In the genomic region with DNA sequence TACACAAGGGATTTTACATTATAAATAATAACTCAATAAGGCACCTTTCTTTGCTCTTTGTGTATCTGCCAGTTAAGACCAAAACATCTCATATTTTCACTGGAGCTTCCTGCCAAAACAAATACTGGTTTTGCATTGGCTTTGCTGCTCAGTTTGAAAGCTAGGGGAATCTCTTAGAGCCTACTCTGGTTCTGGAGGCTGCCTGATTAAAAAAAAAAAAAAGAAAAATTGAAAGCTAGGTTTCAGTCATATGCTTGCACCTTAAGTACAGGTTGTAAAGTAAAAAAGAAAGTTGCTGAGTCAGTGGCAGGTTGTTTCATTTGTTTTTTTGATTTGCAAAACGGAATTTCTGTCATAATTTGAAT, we compare ENCODE assay signal across 9 cellular contexts. TPM values are rescaled to one million over a fixed set of nuclear protein-coding genes. Genes with fewer than 3 reads are reported as not detected.
DNase-seq lines count a peak whose midpoint lies in the region; ATAC-seq, FAIRE-seq and TF ChIP-seq lines count a peak whose summit lies in the region.
"Had no signal": no experiment of that assay in that cellular context is flagged by ENCODE, and none has a peak within 500 bp of the region (broad histone marks: within the 10 kb centered on the region; RNA-seq: fewer than 3 reads in every experiment).

No MANE protein-coding gene starts in this region.

- TF ChIP-seq EP300 in GM12878 (IDR thresholded peaks at IDR 0.05; ENCODE audit: borderline replicate concordance in 1 of 2, control insufficient read depth in 1 of 2, low read depth in 2 of 2, low read length in 2 of 2): no peak

- H4K20me1 ChIP-seq in GM12878 (ENCODE audit: control insufficient read depth, insufficient read depth): no peaks in the 10 kb centered on the region

- H3K79me2 ChIP-seq in GM12878 (ENCODE audit: control insufficient read depth, insufficient read depth, low read length): peaks cover 66% of the 10 kb centered on the region

- DNase-seq in G401 (ENCODE audit: low spot score): peak; percentile 27
- peak; percentile 46 for DNase-seq in GM12878 (ENCODE audit: low read depth, low spot score)
- DNase-seq in stimulated activated effector memory CD8-positive, alpha-beta T cell treated with anti-CD3 and anti-CD28 coated beads, Interleukin-12 subunit alpha, Interleukin-12 subunit beta, amount 100 ng/mL, for 72 hours (ENCODE audit: low spot score in 2 of 2): no peak
- DNase-seq in omental fat pad (ENCODE audit: low spot score): no peak
- no peak for DNase-seq in HK-2 (ENCODE audit: unreplicated experiment)

- RAD21 ChIA-PET in GM12878 (lab: Charles Lee; ENCODE audit: unreplicated experiment): interaction anchor here (0.6 to 4.1 kb wide), 26 partner anchors 9 to 224 kb away, joined by 3 to 19 read pairs (median 4); no protein-coding TSS in a partner anchor

- no peak for TF ChIP-seq RAD21 in GM12878 (IDR thresholded peaks at IDR 0.05; ENCODE audit: insufficient read depth, low read depth, low read length)

- peaks cover 24% of the 10 kb centered on the region for H3K4me1 Mint-ChIP-seq in stimulated activated effector memory CD8-positive, alpha-beta T cell treated with anti-CD3 and anti-CD28 coated beads, Interleukin-12 subunit alpha, Interleukin-12 subunit beta, amount 100 ng/mL, for 72 hours

- no TSS peak for BruUV-seq in GM12878 (replicated peaks; lab: Mats Ljungman, UMichigan)

- WGBS in GM12878 (ENCODE audit: insufficient coverage, insufficient replicate concordance, low lambda C conversion rate, missing lambda C conversion rate): 5% methylated on average over 1 of the region's 1 CpG

- intact Hi-C loops in GM12878 (cut with micrococcal nuclease; ENCODE audit: unreplicated experiment): loop anchor here (5.0 kb wide), 3 partner anchors 39 to 224 kb away; no protein-coding TSS in a partner anchor

- H3K9ac ChIP-seq in GM12878 (ENCODE audit: control insufficient read depth, insufficient read depth, low read length): peak overlapping the region; percentile 91

- H3K4me3 Mint-ChIP-seq in stimulated activated effector memory CD8-positive, alpha-beta T cell treated with anti-CD3 and anti-CD28 coated beads, Interleukin-12 subunit alpha, Interleukin-12 subunit beta, amount 100 ng/mL, for 72 hours: no peak overlapping the region

- peak overlapping the region; percentile 88 for H3K4me2 ChIP-seq in GM12878 (ENCODE audit: control insufficient read depth, insufficient read depth)

- no peak overlapping the region for H3K27ac Mint-ChIP-seq in stimulated activated effector memory CD8-positive, alpha-beta T cell treated with anti-CD3 and anti-CD28 coated beads, Interleukin-12 subunit alpha, Interleukin-12 subunit beta, amount 100 ng/mL, for 72 hours
- H3K27ac Mint-ChIP-seq: nephron had no signal

- H3K9me3 ChIP-seq in GM12878 (replicated peaks; ENCODE audit: control insufficient read depth, insufficient read depth, low read length) (no peaks in the 10 kb centered on the region), muscle layer of duodenum (ENCODE audit: control insufficient read depth in 1 of 2, low read length in 2 of 2) (no peaks in the 10 kb centered on the region)

- peak; percentile 47 for FAIRE-seq in GM12878 (lab: Jason Lieb, UNC)

- H3K27ac ChIP-seq in GM12878 (ENCODE audit: control insufficient read depth, insufficient read depth) (peak overlapping the region; percentile 94), muscle layer of duodenum (ENCODE audit: low read length) (peak overlapping the region; percentile 96)

- ATAC-seq in HG03095 (IDR thresholded peaks at IDR 0.05; ENCODE audit: unreplicated experiment): peak; percentile 31
- peak; percentile 16 for ATAC-seq in GM12878
- no peak for ATAC-seq in stimulated activated effector memory CD8-positive, alpha-beta T cell treated with anti-CD3 and anti-CD28 coated beads, Interleukin-12 subunit alpha, Interleukin-12 subunit beta, amount 100 ng/mL, for 72 hours
- no peak for ATAC-seq in omental fat pad (ENCODE audit: low FRiP score)
- no peak for ATAC-seq in HG02588 (IDR thresholded peaks at IDR 0.05; ENCODE audit: unreplicated experiment)

- H3K4me3 ChIP-seq in GM12878: peak overlapping the region; percentile 79
- peak overlapping the region; percentile 97 to 98 for H3K4me3 ChIP-seq in muscle layer of duodenum (ENCODE audit: low read depth in 1 of 2, low read length in 2 of 2)

- no peak overlapping the region for H2AFZ ChIP-seq in GM12878 (ENCODE audit: control insufficient read depth, low read depth, low read length)

- in situ Hi-C loops in G401 (cut with HindIII; ENCODE audit: low sequenced_read_pairs): no loop called here
- in situ Hi-C loops in GM12878 (cut with MboI): no loop called here

- SMC1A ChIA-PET in GM12878 (lab: Charles Lee; ENCODE audit: uncharacterized antibody, unreplicated experiment): interaction anchor here (0.6 to 4.3 kb wide), 29 partner anchors 9 to 1406 kb away, joined by 3 to 37 read pairs (median 4); a partner anchor contains a TSS

- TF ChIP-seq CTCF in GM12878 (IDR thresholded peaks at IDR 0.05 in 2 of 3, conservative IDR thresholded peaks at IDR 0.05 in 1 of 3; ENCODE audit: control insufficient read depth in 2 of 3, extremely low read depth in 1 of 3, insufficient read depth in 1 of 3, low read depth in 3 of 3, low read length in 3 of 3) (no peak), omental fat pad (IDR thresholded peaks at IDR 0.05) (no peak)

- POLR2A ChIA-PET in GM12878 (lab: Charles Lee): interaction anchor here (0.5 to 2.7 kb wide), 18 partner anchors 9 to 1375 kb away, joined by 3 to 14 read pairs (median 3); a partner anchor contains a TSS

- H3K27me3 ChIP-seq in GM12878 (replicated peaks in 1 of 2; ENCODE audit: control insufficient read depth in 2 of 2, insufficient read depth in 2 of 2, low read length in 1 of 2): no peaks in the 10 kb centered on the region
- no peaks in the 10 kb centered on the region for H3K27me3 ChIP-seq in muscle layer of duodenum (ENCODE audit: low read depth, low read length)

- H3K4me1 ChIP-seq in GM12878 (ENCODE audit: control insufficient read depth, insufficient read depth, low read length) (no peaks in the 10 kb centered on the region; the same call in 1 of the 2 replicates), muscle layer of duodenum (ENCODE audit: control insufficient read depth in 1 of 2, insufficient read depth in 2 of 2, low read length in 2 of 2) (peaks cover 16 to 21% of the 10 kb centered on the region in 2 donors)

- no peak for TF ChIP-seq POLR2A in GM12878 (IDR thresholded peaks at IDR 0.05; ENCODE audit: low read depth, low read length)

- H3K36me3 Mint-ChIP-seq in stimulated activated effector memory CD8-positive, alpha-beta T cell treated with anti-CD3 and anti-CD28 coated beads, Interleukin-12 subunit alpha, Interleukin-12 subunit beta, amount 100 ng/mL, for 72 hours: peaks cover 18% of the 10 kb centered on the region

- H3K36me3 ChIP-seq in GM12878 (ENCODE audit: control insufficient read depth in 2 of 2, insufficient read depth in 2 of 2, low read length in 1 of 2) (no peaks in the 10 kb centered on the region), muscle layer of duodenum (ENCODE audit: control insufficient read depth in 1 of 2, insufficient read depth in 2 of 2, low read length in 2 of 2) (no peaks in the 10 kb centered on the region)

- no peaks in the 10 kb centered on the region for H3K9me3 Mint-ChIP-seq in stimulated activated effector memory CD8-positive, alpha-beta T cell treated with anti-CD3 and anti-CD28 coated beads, Interleukin-12 subunit alpha, Interleukin-12 subunit beta, amount 100 ng/mL, for 72 hours
- H3K9me3 Mint-ChIP-seq: nephron had no signal

- CTCF ChIA-PET in GM12878 (lab: Yijun Ruan, JAX): interaction anchor here (0.7 to 2.4 kb wide), 19 partner anchors 9 to 232 kb away, joined by 3 to 15 read pairs (median 4); a partner anchor contains a TSS

TF ChIP-seq in GM12878, 131 proteins besides CTCF, POLR2A, EP300 and RAD21 (continues in another document):
- no peak for TF ChIP-seq CHD2 (IDR thresholded peaks at IDR 0.05; ENCODE audit: borderline replicate concordance, low read depth, low read length)
- no peak for TF ChIP-seq TCF12 (IDR thresholded peaks at IDR 0.05; ENCODE audit: low read depth, low read length)
- 0 out of 4 replicates have a peak, but pooled peaks of 1 of the 2 experiments have one; percentile 30 for TF ChIP-seq BHLHE40 (IDR thresholded peaks at IDR 0.05; ENCODE audit: borderline replicate concordance in 1 of 2, low read depth in 2 of 2, low read length in 1 of 2)
- TF ChIP-seq MEF2A (IDR thresholded peaks at IDR 0.05; ENCODE audit: insufficient read depth, low read depth, low read length): no peak
- no peak for TF ChIP-seq SIX5 (IDR thresholded peaks at IDR 0.05; ENCODE audit: low read depth, low read length, severe bottlenecking)
- TF ChIP-seq YY1 (IDR thresholded peaks at IDR 0.05; ENCODE audit: low read depth, low read length): no peak
- no peak for TF ChIP-seq ZNF622 (IDR thresholded peaks at IDR 0.05)
- no peak for TF ChIP-seq RBBP5 (conservative IDR thresholded peaks at IDR 0.05)
- peak; percentile 97 for TF ChIP-seq BACH1 (IDR thresholded peaks at IDR 0.05; ENCODE audit: borderline replicate concordance)
- peak; percentile 79 for TF ChIP-seq JUNB (IDR thresholded peaks at IDR 0.05)

RNA-seq across cellular contexts. Expression of a gene that starts 2.3 kb away (rescaled TPM):
- total RNA-seq in G401 (2014; rRNA removed; shearing (Covaris generic)): 30.0 and 31.5 TPM in 2 replicates
- total RNA-seq in GM12878 (2013; cell fraction: nucleolus; rRNA removed): 409 and 432 TPM in 2 replicates
- total RNA-seq in GM12878 (2014; rRNA removed): 38.7 and 46.4 TPM in 2 replicates
- total RNA-seq in GM12878 (2014; rRNA removed; fragmentation: Illumina TruSeq; extraction: Trizol): 49.2 and 52.0 TPM in 2 replicates
- total RNA-seq in GM12878 (2021): 26.5 and 27.5 TPM in 2 replicates
- polyA plus RNA-seq in GM12878 (2011; ENCODE audit: low read depth): 13.1 TPM
- polyA plus RNA-seq in GM12878 (2011; rRNA removed): 49.3 and 69.2 TPM in 2 replicates
- 24.1 and 24.2 TPM in 2 replicates for polyA plus RNA-seq in GM12878 (2011; cell fraction: cytosol; rRNA removed)
- polyA plus RNA-seq in GM12878 (2011; cell fraction: nucleus; rRNA removed): 36.0 and 38.9 TPM in 2 replicates
- polyA plus RNA-seq in GM12878 (2012): 14.9 and 25.1 TPM in 2 replicates
- polyA plus RNA-seq in GM12878 (2014; fragmentation: Illumina TruSeq; extraction: Trizol): 28.7 and 34.2 TPM in 2 replicates
- polyA plus RNA-seq in GM12878 (2014; fragmentation: Nextera tagmentation; extraction: Ambion mirVana): 10 to 100 TPM in 1 of 2 experiments, 1 to 10 TPM in 1; 8.2 to 10.1 TPM
- 17.5 and 21.8 TPM in 2 replicates for polyA plus RNA-seq in GM12878 (2014; rRNA removed)
- polyA plus RNA-seq in GM12878 (2016; fragmentation: Nextera tagmentation; extraction: Ambion mirVana): 10 to 100 TPM; 19.2 to 19.3 TPM
- polyA minus RNA-seq in GM12878 (2011; rRNA and poly(A)+ RNA removed): 81.9 and 108 TPM in 2 replicates
- 36.1 and 38.8 TPM in 2 replicates for polyA minus RNA-seq in GM12878 (2011; cell fraction: cytosol; rRNA and poly(A)+ RNA removed)
- polyA minus RNA-seq in GM12878 (2011; cell fraction: nucleus; rRNA and poly(A)+ RNA removed): 88.1 and 107 TPM in 2 replicates
- total RNA-seq in omental fat pad: 100 to 1,000 TPM in 3 of 4 donors, 10 to 100 TPM in 1; 80.0 to 133 (median 113) TPM

Comparison
In these comparisons a context has a peak if more than half of its experiments do, and no peak if none do; other contexts are left out.
1. DNase-seq: peak in G401 (single experiment) and GM12878 (single experiment); none in stimulated activated effector memory CD8-positive, alpha-beta T cell treated with anti-CD3 and anti-CD28 coated beads, Interleukin-12 subunit alpha, Interleukin-12 subunit beta, amount 100 ng/mL, for 72 hours (0 of 2), omental fat pad (single experiment) and HK-2 (single experiment).
2. ATAC-seq: peak in HG03095 (single experiment) and GM12878 (single experiment); none in stimulated activated effector memory CD8-positive, alpha-beta T cell treated with anti-CD3 and anti-CD28 coated beads, Interleukin-12 subunit alpha, Interleukin-12 subunit beta, amount 100 ng/mL, for 72 hours (single experiment), omental fat pad (single experiment) and HG02588 (single experiment).